In the genomic region with DNA sequence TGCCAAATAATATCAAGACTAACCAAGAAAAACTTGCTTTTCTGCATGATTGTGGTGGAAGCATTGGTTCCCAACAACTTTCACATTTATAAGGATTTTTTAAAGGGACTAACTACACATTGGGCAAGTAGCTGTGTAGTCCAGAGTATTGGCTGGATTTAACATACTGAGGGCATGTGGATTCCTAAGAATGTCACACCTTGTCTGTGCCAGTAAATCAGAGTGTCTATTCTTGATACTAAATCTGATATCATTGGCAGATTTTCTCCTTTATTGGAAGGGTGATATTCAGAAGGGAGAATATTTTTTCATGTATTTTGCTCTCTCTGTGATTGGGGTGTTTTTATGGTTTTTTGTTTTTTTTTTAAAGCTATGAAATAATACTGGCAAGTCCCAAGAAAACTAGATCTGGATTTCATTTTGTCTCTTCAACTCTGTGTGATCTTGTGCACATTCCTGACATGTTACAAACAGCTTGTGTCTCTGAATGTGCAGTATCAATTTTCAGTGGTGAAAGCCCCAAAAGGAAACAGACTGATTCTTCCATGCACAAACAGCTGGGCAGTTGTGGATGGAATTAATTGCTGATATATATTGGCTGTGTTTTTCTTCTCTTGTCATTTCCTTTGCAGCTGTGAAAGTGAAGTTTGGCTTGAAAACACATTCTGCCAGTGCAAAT, we compare ENCODE assay signal across 9 cellular contexts.
DNase-seq lines count a peak whose midpoint lies in the region; ATAC-seq, FAIRE-seq and TF ChIP-seq lines count a peak whose summit lies in the region.
"Had no signal": no experiment of that assay in that cellular context is flagged by ENCODE, and none has a peak within 500 bp of the region (broad histone marks: within the 10 kb centered on the region; RNA-seq: fewer than 3 reads in every experiment).

No MANE protein-coding gene starts in this region.

- no peaks in the 10 kb centered on the region for H3K36me3 Mint-ChIP-seq in activated T-cell treated with anti-CD3 and anti-CD28 coated beads, Interleukin-2, amount 50 U/mL, for 24 hours (ENCODE audit: low read depth)

- peaks cover 2% of the 10 kb centered on the region for H3K79me2 ChIP-seq in keratinocyte (ENCODE audit: control insufficient read depth, insufficient read depth, low read length)

- no peak overlapping the region for H3K9ac ChIP-seq in keratinocyte (ENCODE audit: control insufficient read depth, extremely low read depth, insufficient read depth, low read length)

- H3K27ac ChIP-seq in ascending aorta = peak overlapping the region; percentile 31 to 57
- no peak overlapping the region for H3K27ac ChIP-seq in keratinocyte (ENCODE audit: control insufficient read depth, insufficient read depth, low read length)
- H3K27ac ChIP-seq in transverse colon = peak overlapping the region; percentile 78 to 86 (median 82)

- peaks cover 2% of the 10 kb centered on the region for H3K9me1 ChIP-seq in keratinocyte (ENCODE audit: control insufficient read depth, extremely low read depth, insufficient read depth, low read length)

- TF ChIP-seq CTCF in ascending aorta (IDR thresholded peaks at IDR 0.05) = no peak
- no peak for TF ChIP-seq CTCF in keratinocyte (optimal IDR thresholded peaks at IDR 0.05 in 1 of 3, IDR thresholded peaks at IDR 0.05 in 1 of 3, conservative IDR thresholded peaks at IDR 0.05 in 1 of 3; ENCODE audit: extremely low read depth in 1 of 3, insufficient read depth in 2 of 3, low read length in 3 of 3)
- no peak for TF ChIP-seq CTCF in transverse colon (IDR thresholded peaks at IDR 0.05)

- H3K36me3 ChIP-seq in ascending aorta (no peaks in the 10 kb centered on the region), keratinocyte (ENCODE audit: control insufficient read depth in 2 of 2, extremely low read depth in 1 of 2, insufficient read depth in 2 of 2, low read length in 2 of 2) (no peaks in the 10 kb centered on the region), transverse colon (no peaks in the 10 kb centered on the region)

- no peaks in the 10 kb centered on the region for H3K9me3 ChIP-seq in ascending aorta
- no peaks in the 10 kb centered on the region for H3K9me3 ChIP-seq in keratinocyte (ENCODE audit: control insufficient read depth, low read depth, low read length)
- H3K9me3 ChIP-seq in transverse colon = no peaks in the 10 kb centered on the region

- H3K27me3 ChIP-seq in ascending aorta = no peaks in the 10 kb centered on the region
- no peaks in the 10 kb centered on the region for H3K27me3 ChIP-seq in keratinocyte (ENCODE audit: control insufficient read depth, extremely low read depth, insufficient read depth, low read length)
- no peaks in the 10 kb centered on the region for H3K27me3 ChIP-seq in transverse colon

- H3K4me1 ChIP-seq in ascending aorta (peaks cover 6 to 45% of the 10 kb centered on the region in 2 donors), keratinocyte (ENCODE audit: control insufficient read depth, extremely low read depth, insufficient read depth, low read length) (peaks cover 28% of the 10 kb centered on the region), transverse colon (peaks cover 28 to 86% (median 42%) of the 10 kb centered on the region in 4 donors)

- peak overlapping the region; percentile 80 for H3K27ac Mint-ChIP-seq in activated T-cell treated with anti-CD3 and anti-CD28 coated beads, Interleukin-2, amount 50 U/mL, for 24 hours

- H3K4me2 ChIP-seq in keratinocyte (ENCODE audit: control insufficient read depth, extremely low read depth, insufficient read depth, low read depth, low read length) = peak overlapping the region; percentile 50

- H4K20me1 ChIP-seq in keratinocyte (ENCODE audit: control insufficient read depth, extremely low read depth, insufficient read depth, low read length) = no peaks in the 10 kb centered on the region

- no peak overlapping the region for H3K4me3 ChIP-seq in ascending aorta
- no peak overlapping the region for H3K4me3 ChIP-seq in keratinocyte (ENCODE audit: control insufficient read depth in 2 of 3, extremely low read depth in 1 of 3, insufficient read depth in 2 of 3, low read depth in 1 of 3, low read length in 3 of 3)
- no peak overlapping the region for H3K4me3 ChIP-seq in transverse colon

- H3K9me3 Mint-ChIP-seq in activated T-cell treated with anti-CD3 and anti-CD28 coated beads, Interleukin-2, amount 50 U/mL, for 24 hours = no peaks in the 10 kb centered on the region

- H2AFZ ChIP-seq in keratinocyte (ENCODE audit: control insufficient read depth, low read length) = peak overlapping the region; percentile 5

- no peaks in the 10 kb centered on the region for H3K27me3 Mint-ChIP-seq in activated T-cell treated with anti-CD3 and anti-CD28 coated beads, Interleukin-2, amount 50 U/mL, for 24 hours

- intact Hi-C loops in ascending aorta (cut with DNase I) = loop anchor here (5.0 kb wide), 1 partner anchor 98 kb away; no protein-coding TSS in a partner anchor
- intact Hi-C loops in transverse colon (cut with DNase I; ENCODE audit: low total_unique reads) = no loop called here

- TF ChIP-seq POLR2A in transverse colon (IDR thresholded peaks at IDR 0.05) = no peak

- no peak for DNase-seq in activated T-cell treated with anti-CD3 and anti-CD28 coated beads, Interleukin-2, amount 50 U/mL, for 24 hours
- no peak for DNase-seq in activated T-cell treated with anti-CD3 and anti-CD28 coated beads, Interleukin-2, amount 50 U/mL, for 1 hour
- DNase-seq in ascending aorta (ENCODE audit: low spot score in 2 of 2) (no peak), keratinocyte (ENCODE audit: low read depth, low spot score) (no peak), transverse colon (no peak), NCI-H146 treated with DMSO at 0.1 percent for 48 hours (lab: John Stamatoyannopoulos, UW; ENCODE audit: unreplicated experiment) (no peak)
- DNase-seq: Karpas-422 had no signal

- ATAC-seq in GM21786 (IDR thresholded peaks at IDR 0.05; ENCODE audit: unreplicated experiment) (no peak), GM18520 (IDR thresholded peaks at IDR 0.05; ENCODE audit: unreplicated experiment) (no peak)

- in situ Hi-C loops in transverse colon (cut with MboI; ENCODE audit: low pct_ligation_motif_present in 1 of 4, low pct_unique_long_range_greater_than_20kb in 1 of 4, low sequenced_read_pairs in 3 of 4) = no loop called here

- peak overlapping the region; percentile 6 for H3K4me3 Mint-ChIP-seq in activated T-cell treated with anti-CD3 and anti-CD28 coated beads, Interleukin-2, amount 50 U/mL, for 24 hours

- FAIRE-seq in keratinocyte (lab: Jason Lieb, UNC) = peak; percentile 83

- no peak for TF ChIP-seq EP300 in transverse colon (IDR thresholded peaks at IDR 0.05; ENCODE audit: low read depth)

- H3K4me1 Mint-ChIP-seq in activated T-cell treated with anti-CD3 and anti-CD28 coated beads, Interleukin-2, amount 50 U/mL, for 24 hours (ENCODE audit: low read depth) = peaks cover 88% of the 10 kb centered on the region

- dilution Hi-C loops in keratinocyte (cut with MboI; ENCODE audit: extremely low pct_ligation_motif_present, low sequenced_read_pairs) = no loop called here
